In the genomic region with DNA sequence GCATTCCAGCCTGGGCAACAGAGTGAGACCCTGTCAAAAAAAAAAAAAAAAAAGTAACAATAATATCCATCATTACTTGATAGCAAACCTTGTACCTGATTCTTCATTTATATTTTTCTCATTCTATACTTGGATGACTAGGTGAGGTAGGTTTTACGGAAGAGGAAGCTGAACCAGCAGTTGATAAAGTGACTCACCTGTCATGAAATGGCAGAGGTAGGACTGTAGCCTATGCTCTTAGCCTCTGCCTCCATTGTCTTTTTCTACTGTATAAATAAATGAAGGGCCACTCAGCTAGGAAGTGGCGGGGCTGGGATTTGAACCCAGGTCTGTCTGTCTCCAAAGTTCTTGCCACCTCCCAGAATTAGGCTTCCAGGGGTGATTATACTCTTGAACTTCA, we compare ENCODE assay signal across 29 cellular contexts.
"Had no signal": no experiment of that assay in that cellular context is flagged by ENCODE, and none has a peak within 500 bp of the region (broad histone marks: within the 10 kb centered on the region; RNA-seq: fewer than 3 reads in every experiment).

No MANE protein-coding gene starts in this region.

- H3K4me1 ChIP-seq: left lung, lower lobe of right lung, tibial artery, upper lobe of right lung had no signal

- DNase-seq: heart right ventricle; islet precursor cell; left cardiac atrium; left lung; lower lobe of right lung; mammary epithelial cell; mesendoderm; naive thymus-derived CD4-positive, alpha-beta T cell; ovary; retina; right cardiac atrium; stimulated activated CD4-positive, alpha-beta T cell treated with anti-CD3 and anti-CD28 coated beads, Interleukin-12 subunit alpha, Interleukin-12 subunit beta, amount 100 ng/mL, for 4 hours; stimulated activated CD4-positive, alpha-beta T cell treated with anti-CD3 and anti-CD28 coated beads, Interleukin-15, amount 100 ng/mL, for 24 hours; stimulated activated CD4-positive, alpha-beta T cell treated with anti-CD3 and anti-CD28 coated beads, Interleukin-2, amount 100 ng/mL, for 24 hours; stimulated activated CD4-positive, alpha-beta T cell treated with anti-CD3 and anti-CD28 coated beads, Interleukin-4, amount 100 ng/mL, for 1 hour; stimulated activated naive B cell treated with anti-CD40 and anti-IgM and Interleukin-4, amounts not matched to agents 10 μg/mL and 1 μg/mL and 100 μg/mL, for 72 hours; stimulated activated naive CD8-positive, alpha-beta T cell treated with anti-CD3 and anti-CD28 coated beads, Interleukin-15, Interleukin-2, amounts not matched to agents 100 U/mL and 50 U/mL, for 24 hours; stomach; tibial artery; trophoblast cell; upper lobe of right lung had no signal

- H3K27ac Mint-ChIP-seq: mesothelial cell of epicardium; natural killer cell treated with Interleukin-12 subunit alpha and Interleukin-12 subunit beta and Interleukin-15 and Interleukin-18, amount 100 ng/mL, for 72 hours; stimulated activated naive B cell treated with anti-CD40 and anti-IgM and Interleukin-4, amounts not matched to agents 10 μg/mL and 1 μg/mL and 100 μg/mL, for 72 hours had no signal

- H3K9me3 ChIP-seq: heart right ventricle, left lung, lower lobe of right lung, ovary, prostate gland, stomach, suprapubic skin, thoracic aorta, tibial artery, upper lobe of right lung had no signal

- H3K4me3 Mint-ChIP-seq: mesothelial cell of epicardium; naive thymus-derived CD4-positive, alpha-beta T cell; natural killer cell treated with Interleukin-12 subunit alpha and Interleukin-12 subunit beta and Interleukin-15 and Interleukin-18, amount 100 ng/mL, for 72 hours; stimulated activated naive B cell treated with anti-CD40 and anti-IgM and Interleukin-4, amounts not matched to agents 10 μg/mL and 1 μg/mL and 100 μg/mL, for 72 hours had no signal

- H3K36me3 ChIP-seq: heart right ventricle, left lung, lower lobe of right lung, ovary, prostate gland, suprapubic skin, thoracic aorta, tibial artery, upper lobe of right lung had no signal

- H3K27ac ChIP-seq: heart right ventricle, hepatocyte, left lung, lower lobe of right lung, ovary, prostate gland, skin epidermis, stomach, suprapubic skin, thoracic aorta, tibial artery, upper lobe of right lung had no signal

- FAIRE-seq: urothelium cell line had no signal

- H3K36me3 Mint-ChIP-seq: mesothelial cell of epicardium; naive thymus-derived CD4-positive, alpha-beta T cell; natural killer cell treated with Interleukin-12 subunit alpha and Interleukin-12 subunit beta and Interleukin-15 and Interleukin-18, amount 100 ng/mL, for 72 hours; stimulated activated naive B cell treated with anti-CD40 and anti-IgM and Interleukin-4, amounts not matched to agents 10 μg/mL and 1 μg/mL and 100 μg/mL, for 72 hours had no signal

- H3K27me3 ChIP-seq: heart right ventricle, hepatocyte, left lung, ovary, stomach, suprapubic skin, tibial artery, upper lobe of right lung had no signal

- H3K4me3 ChIP-seq: heart right ventricle, hepatocyte, left lung, lower lobe of right lung, ovary, prostate gland, skin epidermis, stomach, suprapubic skin, thoracic aorta, tibial artery, upper lobe of right lung had no signal

- H3K9me3 Mint-ChIP-seq: mesothelial cell of epicardium; natural killer cell treated with Interleukin-12 subunit alpha and Interleukin-12 subunit beta and Interleukin-15 and Interleukin-18, amount 100 ng/mL, for 72 hours; stimulated activated naive B cell treated with anti-CD40 and anti-IgM and Interleukin-4, amounts not matched to agents 10 μg/mL and 1 μg/mL and 100 μg/mL, for 72 hours had no signal

- H3K27me3 Mint-ChIP-seq: natural killer cell treated with Interleukin-12 subunit alpha and Interleukin-12 subunit beta and Interleukin-15 and Interleukin-18, amount 100 ng/mL, for 72 hours had no signal

- H3K4me2 ChIP-seq: hepatocyte had no signal
